8 cellular contexts compared by ENCODE assay signal in genomic region chr2:127688405-127688804, GRCh38. TPM values are rescaled to one million over a fixed set of nuclear protein-coding genes. Genes with fewer than 3 reads are reported as not detected.
"Had no signal": no experiment of that assay in that cellular context is flagged by ENCODE, and none has a peak within 500 bp of the region (broad histone marks: within the 10 kb centered on the region; RNA-seq: fewer than 3 reads in every experiment).

No MANE protein-coding gene starts in this region.

- H3K4me2 ChIP-seq: KMS-11 had no signal

- FAIRE-seq: HTR-8/SVneo had no signal

- H3K27ac ChIP-seq: HL-60, KMS-11 had no signal

- H3K9ac ChIP-seq: KMS-11 had no signal

- DNase-seq: IMR-90, KBM-7, KG1 had no signal

RNA-seq across cellular contexts. Expression of gene SFT2D3, which starts 12.9 kb away (rescaled TPM):
- polyA plus RNA-seq: IgD-negative memory B cell had no signal

RNA-seq across cellular contexts. Expression of gene GPR17, which starts 42.5 kb away (rescaled TPM):
- total RNA-seq: HT1080, IMR-90 had no signal
- polyA plus RNA-seq: IgD-negative memory B cell, IMR-90 had no signal
